ENCODE assay signal across 8 cellular contexts in genomic region chr9:37650873-37651768, GRCh38. TPM values are rescaled to one million over a fixed set of nuclear protein-coding genes. Genes with fewer than 3 reads are reported as not detected.
DNase-seq lines count a peak whose midpoint lies in the region; ATAC-seq and TF ChIP-seq lines count a peak whose summit lies in the region.

TSS of gene FRMPD1 (plus strand) at chr9:37650954. CDS start at chr9:37692642, 41,688 bp downstream.

- peak; percentile 77 for ATAC-seq in GM21447 (IDR thresholded peaks at IDR 0.05; ENCODE audit: unreplicated experiment)
- peak; percentile 89 for ATAC-seq in sciatic nerve
- no peak for ATAC-seq in GM18873 (IDR thresholded peaks at IDR 0.05; ENCODE audit: low FRiP score, unreplicated experiment)

- no peak for TF ChIP-seq EP300 in Ishikawa (IDR thresholded peaks at IDR 0.05; ENCODE audit: borderline replicate concordance)

- intact Hi-C loops in sciatic nerve (cut with DNase I), result no loop called here

- no peak for TF ChIP-seq RAD21 in Ishikawa (IDR thresholded peaks at IDR 0.05; ENCODE audit: low read depth)

- peak; percentile 15 for DNase-seq in DMS 273 treated with DMSO at 0.1 percent for 48 hours (lab: John Stamatoyannopoulos, UW)
- DNase-seq in SW480 (ENCODE audit: low spot score), result peak; percentile 50
- DNase-seq in anterior cingulate cortex (lab: John Stamatoyannopoulos, UW), result peak in 34 of 58 donors; percentile 3 to 57 (median 17)
- peak; percentile 54 for DNase-seq in hepatic stellate cell (ENCODE audit: low spot score)
- peak; percentile 74 for DNase-seq in sciatic nerve (ENCODE audit: low spot score)

TF ChIP-seq in Ishikawa, 13 proteins besides CTCF, POLR2A, EP300 and RAD21:
- TF ChIP-seq MAX (IDR thresholded peaks at IDR 0.05), result peak; percentile 13; the same call in 1 of the 2 replicates
- TF ChIP-seq FOXM1 (IDR thresholded peaks at IDR 0.05; ENCODE audit: borderline replicate concordance, low read depth), result no peak
- TF ChIP-seq USF1 (IDR thresholded peaks at IDR 0.05), result no peak
- TF ChIP-seq ZBTB7A (IDR thresholded peaks at IDR 0.05; ENCODE audit: low read depth), result peak; percentile 40; the same call in 1 of the 2 replicates
- no peak for TF ChIP-seq YY1 (IDR thresholded peaks at IDR 0.05; ENCODE audit: low read depth)

RNA-seq across cellular contexts. Expression of gene FRMPD1, which starts in this region (rescaled TPM):
- 0.67 TPM for total RNA-seq in sciatic nerve

Comparison
In these comparisons a context has a peak if more than half of its experiments do, and no peak if none do; other contexts are left out.
1. Peak in DNase-seq and ATAC-seq in sciatic nerve; RNA of the gene not detected or under 1 TPM.
2. DNase-seq: peak in every context shown above with its lines; median percentile 74 in sciatic nerve; 54 in hepatic stellate cell; 50 in SW480; 17 in anterior cingulate cortex; 15 in DMS 273 treated with DMSO at 0.1 percent for 48 hours.